ENCODE assay signal across 4 cellular contexts in genomic region chr11:62331264-62331663, GRCh38. TPM values are rescaled to one million over a fixed set of nuclear protein-coding genes. Genes with fewer than 3 reads are reported as not detected.
"Had no signal": no experiment of that assay in that cellular context is flagged by ENCODE, and none has a peak within 500 bp of the region (broad histone marks: within the 10 kb centered on the region; RNA-seq: fewer than 3 reads in every experiment).

No MANE protein-coding gene starts in this region.

RNA-seq across cellular contexts. Expression of gene ASRGL1, which starts 6.0 kb away (rescaled TPM):
- total RNA-seq: LHCN-M2 had no signal

RNA-seq across cellular contexts. Expression of gene SCGB1D4, which starts 32.4 kb away (rescaled TPM):
- total RNA-seq: LHCN-M2, M059J, MCF 10A, NCI-H460 had no signal
